In genomic region chr2:219177594-219178376, GRCh38 we compare ENCODE assay signal across 1 cellular context.
A peak's percentile ranks its signal among the peaks of the same experiment; 100 is the strongest.
TF ChIP-seq lines count a peak whose summit lies in the region.

A gene with protein sequence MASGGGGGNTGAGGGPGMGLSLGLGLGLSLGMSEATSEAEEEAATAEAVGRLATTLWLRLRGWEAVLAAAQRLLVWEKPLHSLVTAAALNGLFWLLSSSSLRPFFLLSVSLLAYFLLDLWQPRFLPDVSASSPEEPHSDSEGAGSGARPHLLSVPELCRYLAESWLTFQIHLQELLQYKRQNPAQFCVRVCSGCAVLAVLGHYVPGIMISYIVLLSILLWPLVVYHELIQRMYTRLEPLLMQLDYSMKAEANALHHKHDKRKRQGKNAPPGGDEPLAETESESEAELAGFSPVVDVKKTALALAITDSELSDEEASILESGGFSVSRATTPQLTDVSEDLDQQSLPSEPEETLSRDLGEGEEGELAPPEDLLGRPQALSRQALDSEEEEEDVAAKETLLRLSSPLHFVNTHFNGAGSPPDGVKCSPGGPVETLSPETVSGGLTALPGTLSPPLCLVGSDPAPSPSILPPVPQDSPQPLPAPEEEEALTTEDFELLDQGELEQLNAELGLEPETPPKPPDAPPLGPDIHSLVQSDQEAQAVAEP (plus strand): TSS chr2:219178275. CDS start chr2:219178353, 78 bp downstream.

TF ChIP-seq in K562, 482 proteins besides CTCF, POLR2A, EP300 and RAD21 (continued from another document and continues in another):
- TF ChIP-seq ZNF511 (CRISPR knock-in tag; IDR thresholded peaks at IDR 0.05) (no peak), SMAD1 (IDR thresholded peaks at IDR 0.05; ENCODE audit: low read depth, low read length, partially characterized antibody) (no peak), U2AF2 (optimal IDR thresholded peaks at IDR 0.05; ENCODE audit: low read depth, low read length) (no peak), ZBTB40 (IDR thresholded peaks at IDR 0.05) (no peak), ZBTB40 (CRISPR knock-in tag; IDR thresholded peaks at IDR 0.05) (no peak), SMAD2 (IDR thresholded peaks at IDR 0.05; ENCODE audit: low read depth, low read length) (no peak), PURB (CRISPR knock-in tag; IDR thresholded peaks at IDR 0.05; ENCODE audit: low read depth) (no peak), TRIM24 (IDR thresholded peaks at IDR 0.05) (no peak), SNAPC5 (CRISPR knock-in tag; IDR thresholded peaks at IDR 0.05) (no peak), CBFA2T2 (conservative IDR thresholded peaks at IDR 0.05) (peak; percentile 94), ZNF212 (CRISPR knock-in tag; IDR thresholded peaks at IDR 0.05) (no peak), ZNF146 (CRISPR knock-in tag; IDR thresholded peaks at IDR 0.05; ENCODE audit: unreplicated experiment) (no peak), FOSL1 (tag; conservative IDR thresholded peaks at IDR 0.05) (peak; percentile 87), ZNF316 (IDR thresholded peaks at IDR 0.05) (peak; percentile 8; the same call in 1 of the 2 replicates), RBM39 (optimal IDR thresholded peaks at IDR 0.05; ENCODE audit: low read depth, low read length) (no peak), DACH1 (IDR thresholded peaks at IDR 0.05; ENCODE audit: partially characterized antibody) (no peak), MEF2D (tag; conservative IDR thresholded peaks at IDR 0.05; ENCODE audit: low read depth) (no peak), SAFB2 (IDR thresholded peaks at IDR 0.05; ENCODE audit: borderline replicate concordance, low read depth, low read length, severe bottlenecking) (no peak), MTA3 (IDR thresholded peaks at IDR 0.05; ENCODE audit: borderline replicate concordance) (no peak; the same call in 1 of the 2 replicates), SMC3 (conservative IDR thresholded peaks at IDR 0.05; ENCODE audit: insufficient read depth, low read depth, low read length) (no peak), MBD2 (IDR thresholded peaks at IDR 0.05; ENCODE audit: borderline replicate concordance, low read depth) (no peak), E4F1 (CRISPR knock-in tag; IDR thresholded peaks at IDR 0.05; ENCODE audit: borderline replicate concordance) (no peak), ILF3 (IDR thresholded peaks at IDR 0.05; ENCODE audit: borderline replicate concordance) (no peak), TFE3 (CRISPR knock-in tag; IDR thresholded peaks at IDR 0.05) (peak; percentile 99), CBX3 (IDR thresholded peaks at IDR 0.05; ENCODE audit: borderline replicate concordance in 1 of 2, low read length in 2 of 2) (no peak; a peak in 1 of 3 replicates), ATF1 (CRISPR knock-in tag; IDR thresholded peaks at IDR 0.05) (no peak), ATF1 (tag; IDR thresholded peaks at IDR 0.05) (peak; percentile 72)
- TF ChIP-seq, protein P1, sequence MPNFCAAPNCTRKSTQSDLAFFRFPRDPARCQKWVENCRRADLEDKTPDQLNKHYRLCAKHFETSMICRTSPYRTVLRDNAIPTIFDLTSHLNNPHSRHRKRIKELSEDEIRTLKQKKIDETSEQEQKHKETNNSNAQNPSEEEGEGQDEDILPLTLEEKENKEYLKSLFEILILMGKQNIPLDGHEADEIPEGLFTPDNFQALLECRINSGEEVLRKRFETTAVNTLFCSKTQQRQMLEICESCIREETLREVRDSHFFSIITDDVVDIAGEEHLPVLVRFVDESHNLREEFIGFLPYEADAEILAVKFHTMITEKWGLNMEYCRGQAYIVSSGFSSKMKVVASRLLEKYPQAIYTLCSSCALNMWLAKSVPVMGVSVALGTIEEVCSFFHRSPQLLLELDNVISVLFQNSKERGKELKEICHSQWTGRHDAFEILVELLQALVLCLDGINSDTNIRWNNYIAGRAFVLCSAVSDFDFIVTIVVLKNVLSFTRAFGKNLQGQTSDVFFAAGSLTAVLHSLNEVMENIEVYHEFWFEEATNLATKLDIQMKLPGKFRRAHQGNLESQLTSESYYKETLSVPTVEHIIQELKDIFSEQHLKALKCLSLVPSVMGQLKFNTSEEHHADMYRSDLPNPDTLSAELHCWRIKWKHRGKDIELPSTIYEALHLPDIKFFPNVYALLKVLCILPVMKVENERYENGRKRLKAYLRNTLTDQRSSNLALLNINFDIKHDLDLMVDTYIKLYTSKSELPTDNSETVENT (CRISPR knock-in tag; IDR thresholded peaks at IDR 0.05): peak; percentile 72; the same call in 1 of the 2 replicates
- TF ChIP-seq, protein P2, sequence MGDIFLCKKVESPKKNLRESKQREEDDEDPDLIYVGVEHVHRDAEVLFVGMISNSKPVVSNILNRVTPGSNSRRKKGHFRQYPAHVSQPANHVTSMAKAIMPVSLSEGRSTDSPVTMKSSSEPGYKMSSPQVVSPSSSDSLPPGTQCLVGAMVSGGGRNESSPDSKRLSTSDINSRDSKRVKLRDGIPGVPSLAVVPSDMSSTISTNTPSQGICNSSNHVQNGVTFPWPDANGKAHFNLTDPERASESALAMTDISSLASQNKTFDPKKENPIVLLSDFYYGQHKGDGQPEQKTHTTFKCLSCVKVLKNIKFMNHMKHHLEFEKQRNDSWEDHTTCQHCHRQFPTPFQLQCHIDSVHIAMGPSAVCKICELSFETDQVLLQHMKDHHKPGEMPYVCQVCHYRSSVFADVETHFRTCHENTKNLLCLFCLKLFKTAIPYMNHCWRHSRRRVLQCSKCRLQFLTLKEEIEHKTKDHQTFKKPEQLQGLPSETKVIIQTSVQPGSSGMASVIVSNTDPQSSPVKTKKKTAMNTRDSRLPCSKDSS (IDR thresholded peaks at IDR 0.05; ENCODE audit: low read depth, partially characterized antibody): no peak
- TF ChIP-seq, protein P3, sequence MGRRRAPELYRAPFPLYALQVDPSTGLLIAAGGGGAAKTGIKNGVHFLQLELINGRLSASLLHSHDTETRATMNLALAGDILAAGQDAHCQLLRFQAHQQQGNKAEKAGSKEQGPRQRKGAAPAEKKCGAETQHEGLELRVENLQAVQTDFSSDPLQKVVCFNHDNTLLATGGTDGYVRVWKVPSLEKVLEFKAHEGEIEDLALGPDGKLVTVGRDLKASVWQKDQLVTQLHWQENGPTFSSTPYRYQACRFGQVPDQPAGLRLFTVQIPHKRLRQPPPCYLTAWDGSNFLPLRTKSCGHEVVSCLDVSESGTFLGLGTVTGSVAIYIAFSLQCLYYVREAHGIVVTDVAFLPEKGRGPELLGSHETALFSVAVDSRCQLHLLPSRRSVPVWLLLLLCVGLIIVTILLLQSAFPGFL (CRISPR knock-in tag; IDR thresholded peaks at IDR 0.05): no peak
